8 cellular contexts compared by ENCODE assay signal in genomic region chr13:26222523-26223046, GRCh38. TPM values are rescaled to one million over a fixed set of nuclear protein-coding genes. Genes with fewer than 3 reads are reported as not detected.
A peak's percentile ranks its signal among the peaks of the same experiment; 100 is the strongest.
DNase-seq lines count a peak whose midpoint lies in the region; ATAC-seq and TF ChIP-seq lines count a peak whose summit lies in the region.

No MANE protein-coding gene starts in this region.

- in situ Hi-C loops in G401 (cut with HindIII; ENCODE audit: low sequenced_read_pairs): no loop called here

- peaks cover 20% of the 10 kb centered on the region for H3K4me1 ChIP-seq in SJSA1 (replicated peaks)
- peaks cover 4% of the 10 kb centered on the region for H3K4me1 ChIP-seq in fibroblast of lung (ENCODE audit: control insufficient read depth, extremely low read depth, insufficient read depth, low read length)
- H3K4me1 ChIP-seq in ovary (ENCODE audit: insufficient read depth): peaks cover 2% of the 10 kb centered on the region

- TF ChIP-seq EP300 in ovary (IDR thresholded peaks at IDR 0.05): no peak

- H3K36me3 ChIP-seq in SJSA1: peaks cover 35% of the 10 kb centered on the region
- no peaks in the 10 kb centered on the region for H3K36me3 ChIP-seq in fibroblast of lung (ENCODE audit: control insufficient read depth, insufficient read depth, low read length)
- H3K36me3 ChIP-seq in ovary: no peaks in the 10 kb centered on the region

- peak overlapping the region; percentile 96 for H2AFZ ChIP-seq in fibroblast of lung (ENCODE audit: low read length)

- H3K27me3 ChIP-seq in SJSA1 (replicated peaks): no peaks in the 10 kb centered on the region
- H3K27me3 ChIP-seq in fibroblast of lung (ENCODE audit: control insufficient read depth, insufficient read depth, low read length): peaks cover 4% of the 10 kb centered on the region
- H3K27me3 ChIP-seq in ovary: no peaks in the 10 kb centered on the region

- TF ChIP-seq CTCF in fibroblast of lung (conservative IDR thresholded peaks at IDR 0.05 in 1 of 2, IDR thresholded peaks at IDR 0.05 in 1 of 2; ENCODE audit: low read depth in 1 of 2, low read length in 2 of 2): no peak
- TF ChIP-seq CTCF in ovary (IDR thresholded peaks at IDR 0.05): no peak

- H3K9me3 ChIP-seq in SJSA1 (replicated peaks): no peaks in the 10 kb centered on the region
- no peaks in the 10 kb centered on the region for H3K9me3 ChIP-seq in fibroblast of lung (ENCODE audit: control insufficient read depth, insufficient read depth, low read depth, low read length)
- H3K9me3 ChIP-seq in ovary: no peaks in the 10 kb centered on the region

- H3K4me3 ChIP-seq in SJSA1: peak overlapping the region; percentile 85
- peak overlapping the region; percentile 84 to 92 (median 89) for H3K4me3 ChIP-seq in fibroblast of lung (replicated peaks in 1 of 4; ENCODE audit: control extremely low read depth in 1 of 4, insufficient read depth in 1 of 4, low read depth in 3 of 4, low read length in 4 of 4)
- peak overlapping the region; percentile 95 for H3K4me3 ChIP-seq in ovary

- peaks cover 16% of the 10 kb centered on the region for H3K79me2 ChIP-seq in fibroblast of lung (ENCODE audit: control insufficient read depth, insufficient read depth, low read length)

- H3K4me2 ChIP-seq in fibroblast of lung (ENCODE audit: extremely low read depth, insufficient read depth, low read length): peak overlapping the region; percentile 82

- TF ChIP-seq POLR2A in ovary (IDR thresholded peaks at IDR 0.05): no peak

- peak; percentile 39 for DNase-seq in NCI-H2196 treated with DMSO at 0.1 percent for 48 hours (lab: John Stamatoyannopoulos, UW; ENCODE audit: unreplicated experiment)
- no peak for DNase-seq in NCI-H2196 (lab: John Stamatoyannopoulos, UW; ENCODE audit: unreplicated experiment)
- DNase-seq in SJSA1 (ENCODE audit: low read depth in 1 of 2, low spot score in 2 of 2): no peak
- DNase-seq in fibroblast of lung (ENCODE audit: low read depth in 2 of 2): no peak
- DNase-seq in ovary: no peak
- no peak for DNase-seq in NAMALWA (ENCODE audit: low spot score)
- DNase-seq in G401 (ENCODE audit: low spot score): no peak

- no peaks in the 10 kb centered on the region for H4K20me1 ChIP-seq in fibroblast of lung (ENCODE audit: control insufficient read depth, extremely low read depth, insufficient read depth, low read length)

- ATAC-seq in HG02852 (IDR thresholded peaks at IDR 0.05; ENCODE audit: unreplicated experiment): peak; percentile 42

- H3K9ac ChIP-seq in fibroblast of lung (ENCODE audit: insufficient read depth, low read length): peak overlapping the region; percentile 99

- 10 to 17% (median 12%) methylated on average over 16 of the region's 16 CpGs for WGBS in ovary, 3 donors

- H3K27ac ChIP-seq in SJSA1: peak overlapping the region; percentile 92
- peak overlapping the region; percentile 96 for H3K27ac ChIP-seq in fibroblast of lung (ENCODE audit: insufficient read depth, low read length)
- H3K27ac ChIP-seq in ovary: peak overlapping the region; percentile 73 to 89

- intact Hi-C loops in ovary (cut with DNase I): no loop called here

RNA-seq across cellular contexts. Expression of gene RNF6, which starts 0.5 kb away (rescaled TPM):
- total RNA-seq in SJSA1 (2014; rRNA removed; shearing (Covaris generic)): 41.8 and 57.9 TPM in 2 replicates
- total RNA-seq in fibroblast of lung (54.2 and 71.2 TPM in 2 replicates), ovary (10 to 100 TPM; 10.7 to 26.2 (median 17.7) TPM)
- polyA plus RNA-seq in fibroblast of lung (33.5 and 39.4 TPM in 2 replicates), ovary (10 to 100 TPM; 10.7 to 15.7 TPM)
- 26.7 and 28.7 TPM in 2 replicates for polyA plus RNA-seq in fibroblast of lung (2012)
- 13.5 and 31.6 TPM in 2 replicates for polyA minus RNA-seq in fibroblast of lung (ENCODE audit: low replicate concordance)
- 13.5 and 23.0 TPM in 2 replicates for total RNA-seq in G401 (2014; rRNA removed; shearing (Covaris generic))

RNA-seq across cellular contexts. Expression of gene CDK8, which starts 31.3 kb away (rescaled TPM):
- 4.3 and 6.1 TPM in 2 replicates for total RNA-seq in SJSA1 (2014; rRNA removed; shearing (Covaris generic))
- total RNA-seq in fibroblast of lung (19.7 and 20.5 TPM in 2 replicates), ovary (1 to 10 TPM; 6.7 to 9.2 (median 8.3) TPM)
- polyA plus RNA-seq in fibroblast of lung (17.7 and 18.3 TPM in 2 replicates), ovary (10 to 100 TPM in 1 of 2 donors, 1 to 10 TPM in 1; 5.2 to 11.6 TPM)
- polyA plus RNA-seq in fibroblast of lung (2012): 9.9 TPM in 2 replicates
- 9.5 and 33.1 TPM in 2 replicates for polyA minus RNA-seq in fibroblast of lung (ENCODE audit: low replicate concordance)
- total RNA-seq in G401 (2014; rRNA removed; shearing (Covaris generic)): 27.2 and 29.0 TPM in 2 replicates
